In the genomic region with DNA sequence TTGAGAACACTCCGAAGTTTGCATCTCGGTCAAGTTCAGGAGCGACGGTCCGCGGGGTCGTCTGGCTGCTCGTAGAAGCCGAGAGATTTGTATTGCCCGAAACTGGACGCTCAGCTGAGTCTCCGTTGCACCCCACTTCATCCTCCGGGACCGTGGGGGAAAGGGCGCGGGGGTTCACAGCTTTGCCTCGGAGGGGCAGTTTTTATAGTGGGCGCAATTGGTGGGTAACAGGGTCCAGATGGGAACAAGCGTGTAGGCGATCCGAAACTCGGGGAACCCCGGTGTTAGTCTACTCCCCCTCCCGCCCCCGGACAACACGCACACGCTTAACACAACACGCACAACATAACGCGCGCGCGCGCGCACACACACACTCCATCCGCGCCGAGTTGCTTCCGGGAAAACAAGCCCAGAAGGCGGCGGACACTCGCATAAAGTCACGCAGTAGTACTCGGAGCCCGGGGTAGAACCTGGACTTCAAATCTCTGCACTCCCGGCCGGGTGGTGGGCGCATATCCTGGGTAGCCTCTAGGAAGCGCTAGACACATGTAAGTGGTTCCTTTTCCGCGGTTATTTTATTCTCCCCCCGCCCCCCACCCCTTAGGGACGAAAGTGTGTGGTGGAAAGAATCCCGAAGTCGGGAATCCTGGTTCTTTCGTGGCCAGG, we compare ENCODE assay signal across 8 cellular contexts.
A peak's percentile ranks its signal among the peaks of the same experiment; 100 is the strongest.
DNase-seq lines count a peak whose midpoint lies in the region; ATAC-seq and TF ChIP-seq lines count a peak whose summit lies in the region.

No MANE protein-coding gene starts in this region.

- H3K27me3 Mint-ChIP-seq in nephron progenitor cell (ENCODE audit: low read depth, poor library complexity): peaks cover 31% of the 10 kb centered on the region

- peak; percentile 76 for TF ChIP-seq CTCF in RWPE1 (conservative IDR thresholded peaks at IDR 0.05; ENCODE audit: low read depth)
- peak; percentile 39 for TF ChIP-seq CTCF in nephron progenitor cell (IDR thresholded peaks at IDR 0.05)

- peaks cover 4% of the 10 kb centered on the region for H3K9me3 ChIP-seq in KOPT-K1 (ENCODE audit: insufficient read depth, low read length, poor library complexity, severe bottlenecking)

- H3K36me3 Mint-ChIP-seq in nephron progenitor cell (ENCODE audit: low read depth): peaks cover 9% of the 10 kb centered on the region

- CTCF ChIA-PET in RWPE1 (lab: Yijun Ruan, JAX): interaction anchor here (0.5 to 1.0 kb wide), 13 partner anchors 13 to 974 kb away, joined by 3 to 9 read pairs (median 3); no protein-coding TSS in a partner anchor

- DNase-seq in GM04504 (ENCODE audit: low read depth) (peak; percentile 90), RWPE1 (ENCODE audit: low spot score) (peak; percentile 83), activated gamma-delta T cell (lab: John Stamatoyannopoulos, UW) (peak; percentile 80), fibroblast of the conjunctiva (ENCODE audit: low read depth) (peak; percentile 89), nephron progenitor cell (peak; percentile 68)
- peak; percentile 75 for DNase-seq in stimulated activated naive CD4-positive, alpha-beta T cell treated with Interleukin-2 at 50 U/mL for 16 hours (lab: John Stamatoyannopoulos, UW)

- H3K9me3 Mint-ChIP-seq in nephron progenitor cell: peaks cover 18% of the 10 kb centered on the region

- H3K36me3 ChIP-seq in KOPT-K1 (ENCODE audit: insufficient read depth, low read length): no peaks in the 10 kb centered on the region

- H3K4me1 Mint-ChIP-seq in nephron progenitor cell: peaks cover 24% of the 10 kb centered on the region

- H3K4me3 Mint-ChIP-seq in nephron progenitor cell: peak overlapping the region; percentile 98

- POLR2A ChIA-PET in RWPE1 (lab: Yijun Ruan, JAX; ENCODE audit: low non-redundant PET): interaction anchor here (0.9 to 1.4 kb wide), 2 partner anchors 27 to 29 kb away, joined by 3 to 4 read pairs; no protein-coding TSS in a partner anchor

- H3K27ac Mint-ChIP-seq in nephron progenitor cell: peak overlapping the region; percentile 57

- H3K27ac ChIP-seq in KOPT-K1 (ENCODE audit: low read depth, low read length, poor library complexity, severe bottlenecking) (peak overlapping the region; percentile 52), RWPE1 (peak overlapping the region; percentile 95)

- no peak for ATAC-seq in HG02759 (IDR thresholded peaks at IDR 0.05; ENCODE audit: unreplicated experiment)
